ENCODE assay signal across 1 cellular context in the genomic region with DNA sequence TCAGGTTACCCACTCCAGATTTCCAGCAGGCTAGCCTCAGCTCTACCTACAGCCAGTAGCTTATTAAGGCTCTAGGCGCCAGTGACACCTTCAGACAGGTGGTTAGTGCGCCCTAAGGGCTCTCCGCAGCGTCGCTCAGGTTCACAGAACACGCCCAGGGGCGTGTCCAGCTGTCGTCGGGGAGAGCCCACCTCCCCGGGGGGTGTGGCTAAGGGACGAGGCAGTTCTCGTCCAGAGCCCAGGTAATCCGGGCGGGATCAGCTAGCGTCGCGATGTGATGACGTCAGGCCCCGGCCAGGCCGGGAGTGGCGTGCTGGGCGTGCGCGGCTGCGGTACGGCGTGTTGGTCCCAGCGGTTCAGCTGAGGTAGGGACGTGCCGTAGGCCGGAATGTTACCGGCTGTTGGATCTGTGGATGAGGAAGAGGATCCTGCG.
A peak's percentile ranks its signal among the peaks of the same experiment; 100 is the strongest.
TF ChIP-seq lines count a peak whose summit lies in the region.
"Not testable (repeated sequence)": the region's sequence is repeated elsewhere in the genome, so short reads cannot be mapped to it uniquely, and the experiment has no call there.

A gene (plus strand): TSS at position 340 of the 433 bp plus-strand sequence. CDS start 49 bp downstream, at position 389.

TF ChIP-seq in K562, 482 proteins besides CTCF, POLR2A, EP300 and RAD21:
- TF ChIP-seq NRF1 (conservative IDR thresholded peaks at IDR 0.05 in 1 of 2, IDR thresholded peaks at IDR 0.05 in 1 of 2), result peak in 1 of 2 experiments; percentile 17; a peak in 1 of 4 replicates
- peak; percentile 70 for TF ChIP-seq RBFOX2 (IDR thresholded peaks at IDR 0.05; ENCODE audit: low read depth, low read length)
- peak; percentile 75 for TF ChIP-seq CREM (IDR thresholded peaks at IDR 0.05; ENCODE audit: low read depth)
- peak; percentile 49; the same call in 1 of the 2 replicates for TF ChIP-seq CREB1 (IDR thresholded peaks at IDR 0.05)
- TF ChIP-seq CREB1 (CRISPR knock-in tag; IDR thresholded peaks at IDR 0.05); ATF1 (tag; IDR thresholded peaks at IDR 0.05): not testable (repeated sequence)
- peak; percentile 67 for TF ChIP-seq POLR2G (IDR thresholded peaks at IDR 0.05; ENCODE audit: low read depth, low read length)
- TF ChIP-seq ATF1 (CRISPR knock-in tag; IDR thresholded peaks at IDR 0.05), result peak; percentile 23; the same call in 1 of the 2 replicates
